In the genomic region with DNA sequence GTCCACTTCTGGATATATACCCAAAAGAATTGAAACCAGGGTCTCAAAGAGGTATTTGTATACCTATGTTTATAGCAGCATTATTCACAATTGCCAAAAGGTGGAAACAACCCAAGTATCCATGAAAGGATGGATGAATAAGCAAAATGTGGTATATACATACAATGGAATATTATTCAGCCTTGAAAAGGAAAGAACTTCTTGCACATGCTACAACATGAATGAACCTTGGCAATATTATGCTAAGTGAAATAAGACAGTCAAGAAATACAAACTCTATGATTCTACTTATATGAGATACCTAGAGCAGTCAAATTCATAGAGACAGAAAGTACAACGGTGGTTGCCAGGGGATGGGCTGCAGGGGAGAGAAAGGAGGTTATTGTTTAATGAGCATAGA, we compare ENCODE assay signal across 37 cellular contexts.
"Had no signal": no experiment of that assay in that cellular context is flagged by ENCODE, and none has a peak within 500 bp of the region (broad histone marks: within the 10 kb centered on the region; RNA-seq: fewer than 3 reads in every experiment).

No MANE protein-coding gene starts in this region.

- H3K36me3 Mint-ChIP-seq: activated naive CD4-positive, alpha-beta T cell treated with anti-CD3 and anti-CD28 coated beads, Interleukin-2, amount 10 ng/mL, durations not matched to agents 7 days and 5 days; activated naive CD8-positive, alpha-beta T cell treated with anti-CD3 and anti-CD28 coated beads for 36 hours; activated naive CD8-positive, alpha-beta T cell treated with anti-CD3 and anti-CD28 coated beads, Interleukin-2, amount 10 ng/mL, durations not matched to agents 7 days and 5 days; brain had no signal

- H3K9me3 Mint-ChIP-seq: activated naive CD4-positive, alpha-beta T cell treated with anti-CD3 and anti-CD28 coated beads, Interleukin-2, amount 10 ng/mL, durations not matched to agents 7 days and 5 days; activated naive CD4-positive, alpha-beta T cell treated with anti-CD3 and anti-CD28 coated beads, Interleukin-2, amount 50 U/mL, for 24 hours; activated naive CD8-positive, alpha-beta T cell treated with anti-CD3 and anti-CD28 coated beads, Interleukin-2, amount 50 U/mL, for 24 hours; activated T-cell treated with anti-CD3 and anti-CD28 coated beads, Interleukin-2, amount 50 U/mL, for 24 hours; activated T-helper 1 cell treated with anti-CD3 and anti-CD28 coated beads, Interleukin-12 subunit alpha, Interleukin-12 subunit beta, Interleukin-2, Interleukin-4 antibody, amounts not matched to agents 30 ng/mL and 10 ng/mL and 1 ng/mL, durations not matched to agents 14 hours and 24 hours and 36 hours had no signal

- H3K4me1 ChIP-seq: adrenal gland, ascending aorta, body of pancreas had no signal

- H3K27ac ChIP-seq: adrenal gland, ascending aorta, body of pancreas, brain microvascular endothelial cell, cardiac muscle cell had no signal

- FAIRE-seq: astrocyte, bronchial epithelial cell had no signal

- H3K27me3 ChIP-seq: adrenal gland, ascending aorta, body of pancreas, brain microvascular endothelial cell, cardiac muscle cell had no signal

- H3K27ac Mint-ChIP-seq: activated naive CD4-positive, alpha-beta T cell treated with anti-CD3 and anti-CD28 coated beads for 36 hours; activated naive CD4-positive, alpha-beta T cell treated with anti-CD3 and anti-CD28 coated beads, Interleukin-2, amount 10 ng/mL, durations not matched to agents 7 days and 5 days; activated naive CD4-positive, alpha-beta T cell treated with anti-CD3 and anti-CD28 coated beads, Interleukin-2, amount 50 U/mL, for 24 hours; activated naive CD8-positive, alpha-beta T cell; activated naive CD8-positive, alpha-beta T cell treated with anti-CD3 and anti-CD28 coated beads for 36 hours; activated naive CD8-positive, alpha-beta T cell treated with anti-CD3 and anti-CD28 coated beads, Interleukin-2, amount 10 ng/mL, durations not matched to agents 7 days and 5 days; activated naive CD8-positive, alpha-beta T cell treated with anti-CD3 and anti-CD28 coated beads, Interleukin-2, amount 50 U/mL, for 24 hours; activated T-cell treated with anti-CD3 and anti-CD28 coated beads, Interleukin-2, amount 50 U/mL, for 24 hours; activated T-cell treated with anti-CD3 and anti-CD28 coated beads, Interleukin-2, amount 50 U/mL, for 72 hours; activated T-helper 1 cell treated with anti-CD3 and anti-CD28 coated beads, Interleukin-12 subunit alpha, Interleukin-12 subunit beta, Interleukin-2, Interleukin-4 antibody, amounts not matched to agents 30 ng/mL and 10 ng/mL and 1 ng/mL, durations not matched to agents 14 hours and 24 hours and 36 hours; activated T-helper 17 cell treated with anti-CD3 and anti-CD28 coated beads, Interleukin-2, amount 50 U/mL, for 72 hours; activated T-helper 2 cell treated with anti-CD3 and anti-CD28 coated beads, Interferon-gamma antibody, Interleukin-2, Interleukin-4, amounts not matched to agents 10 μg/mL and 5 μg/mL and 100 μg/mL, durations not matched to agents 14 hours and 24 hours and 36 hours; brain had no signal

- H3K4me3 ChIP-seq: adrenal gland, ascending aorta, body of pancreas, cardiac muscle cell had no signal

- DNase-seq: activated effector memory CD4-positive, alpha-beta T cell treated with anti-CD3 and anti-CD28 coated beads, Interleukin-2, amount 50 U/mL, for 16 hours; activated effector memory CD4-positive, alpha-beta T cell treated with Interleukin-2 at 50 U/mL for 16 hours; activated gamma-delta T cell; activated gamma-delta T cell treated with Interleukin-2 at 50 U/mL for 16 hours; activated naive CD4-positive, alpha-beta T cell; activated naive CD4-positive, alpha-beta T cell treated with anti-CD3 and anti-CD28 coated beads for 36 hours; activated naive CD4-positive, alpha-beta T cell treated with anti-CD3 and anti-CD28 coated beads, Interleukin-2, amount 10 ng/mL, durations not matched to agents 7 days and 5 days; activated naive CD4-positive, alpha-beta T cell treated with anti-CD3 and anti-CD28 coated beads, Interleukin-2, amount 50 U/mL, for 16 hours; activated naive CD4-positive, alpha-beta T cell treated with Interleukin-2 at 50 U/mL for 16 hours; activated naive CD8-positive, alpha-beta T cell treated with anti-CD3 and anti-CD28 coated beads for 36 hours; activated naive CD8-positive, alpha-beta T cell treated with anti-CD3 and anti-CD28 coated beads, Interleukin-2, amount 10 ng/mL, durations not matched to agents 7 days and 5 days; activated naive CD8-positive, alpha-beta T cell treated with anti-CD3 and anti-CD28 coated beads, Interleukin-2, amount 50 U/mL, for 24 hours; activated T-cell treated with anti-CD3 and anti-CD28 coated beads, Interleukin-2, amount 50 U/mL, for 1 hour; activated T-cell treated with anti-CD3 and anti-CD28 coated beads, Interleukin-2, amount 50 U/mL, for 24 hours; activated T-cell treated with anti-CD3 and anti-CD28 coated beads, Interleukin-2, amount 50 U/mL, for 4 hours; activated T-cell treated with anti-CD3 and anti-CD28 coated beads, Interleukin-2, amount 50 U/mL, for 48 hours; activated T-cell treated with anti-CD3 and anti-CD28 coated beads, Interleukin-2, amount 50 U/mL, for 72 hours; adrenal gland; amniotic stem cell; amygdala; anterior cingulate cortex; aorta; body of pancreas; brain microvascular endothelial cell; caudate nucleus; central memory CD4-positive, alpha-beta T cell; cerebellar nuclear complex had no signal

- H3K36me3 ChIP-seq: adrenal gland, ascending aorta, brain microvascular endothelial cell, cardiac muscle cell had no signal

- H3K9me3 ChIP-seq: adrenal gland, ascending aorta, body of pancreas had no signal

- ATAC-seq: activated naive CD8-positive, alpha-beta T cell treated with anti-CD3 and anti-CD28 coated beads, Interleukin-2, amount 50 U/mL, for 24 hours; activated T-cell treated with anti-CD3 and anti-CD28 coated beads, Interleukin-2, amount 50 U/mL, for 4 hours; activated T-cell treated with anti-CD3 and anti-CD28 coated beads, Interleukin-2, amount 50 U/mL, for 72 hours; activated T-helper 17 cell treated with anti-CD3 and anti-CD28 coated beads, Interleukin-2, amount 50 U/mL, for 72 hours; body of pancreas had no signal
